In the genomic region with DNA sequence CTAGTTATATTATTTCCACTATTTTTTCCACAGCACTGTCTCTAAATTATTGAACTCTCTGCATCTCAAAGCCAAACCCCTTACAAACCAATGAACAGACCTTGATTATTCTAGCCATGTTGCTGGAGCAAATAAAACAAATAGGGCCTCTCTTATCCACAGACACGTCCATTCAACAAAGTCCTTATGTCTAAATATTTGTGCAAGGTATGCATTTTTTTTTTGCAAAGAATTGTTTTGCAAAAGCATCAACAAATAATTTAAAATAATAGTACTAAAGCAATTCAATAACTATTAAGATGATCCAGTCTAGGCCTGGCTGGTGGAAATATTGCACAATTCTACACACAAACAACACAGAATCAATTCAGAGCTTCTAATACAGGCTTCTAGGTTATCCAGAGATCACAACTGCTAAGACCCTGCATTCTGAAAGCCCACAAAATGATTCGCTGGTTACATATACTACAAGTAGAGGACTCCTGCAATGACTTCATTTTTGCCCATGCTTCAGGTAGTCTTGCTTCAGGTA, we compare ENCODE assay signal across 2 cellular contexts.
TF ChIP-seq lines count a peak whose summit lies in the region.

No MANE protein-coding gene starts in this region.

TF ChIP-seq in HepG2, 621 proteins besides CTCF, POLR2A, EP300 and RAD21:
- TF ChIP-seq MAFK (conservative IDR thresholded peaks at IDR 0.05 in 1 of 2, IDR thresholded peaks at IDR 0.05 in 1 of 2; ENCODE audit: low read length in 2 of 2) (peak; percentile 90 to 96), MAFF (IDR thresholded peaks at IDR 0.05; ENCODE audit: low read depth, low read length) (peak; percentile 95), CEBPB (IDR thresholded peaks at IDR 0.05; ENCODE audit: borderline replicate concordance, low read depth, low read length) (peak; percentile 79), SIN3B (IDR thresholded peaks at IDR 0.05; ENCODE audit: low read length) (no peak)
- TF ChIP-seq, protein P1, sequence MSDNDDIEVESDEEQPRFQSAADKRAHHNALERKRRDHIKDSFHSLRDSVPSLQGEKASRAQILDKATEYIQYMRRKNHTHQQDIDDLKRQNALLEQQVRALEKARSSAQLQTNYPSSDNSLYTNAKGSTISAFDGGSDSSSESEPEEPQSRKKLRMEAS (IDR thresholded peaks at IDR 0.05): no peak

TF ChIP-seq in IMR-90, 13 proteins besides CTCF, POLR2A, EP300 and RAD21:
- no peak for TF ChIP-seq MXI1 (IDR thresholded peaks at IDR 0.05; ENCODE audit: borderline replicate concordance, low read depth, low read length)
- TF ChIP-seq SMC3 (IDR thresholded peaks at IDR 0.05; ENCODE audit: low read depth, low read length): no peak
- TF ChIP-seq, protein P2, sequence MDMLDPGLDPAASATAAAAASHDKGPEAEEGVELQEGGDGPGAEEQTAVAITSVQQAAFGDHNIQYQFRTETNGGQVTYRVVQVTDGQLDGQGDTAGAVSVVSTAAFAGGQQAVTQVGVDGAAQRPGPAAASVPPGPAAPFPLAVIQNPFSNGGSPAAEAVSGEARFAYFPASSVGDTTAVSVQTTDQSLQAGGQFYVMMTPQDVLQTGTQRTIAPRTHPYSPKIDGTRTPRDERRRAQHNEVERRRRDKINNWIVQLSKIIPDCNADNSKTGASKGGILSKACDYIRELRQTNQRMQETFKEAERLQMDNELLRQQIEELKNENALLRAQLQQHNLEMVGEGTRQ (IDR thresholded peaks at IDR 0.05; ENCODE audit: low read depth, low read length): no peak
- TF ChIP-seq MAFK (IDR thresholded peaks at IDR 0.05; ENCODE audit: low read depth, low read length): peak; percentile 81
- TF ChIP-seq CEBPB (IDR thresholded peaks at IDR 0.05; ENCODE audit: low read depth, low read length): peak; percentile 51
TF ChIP-seq in IMR-90: peak in this region for 2.
